8 cellular contexts compared by ENCODE assay signal in the genomic region with DNA sequence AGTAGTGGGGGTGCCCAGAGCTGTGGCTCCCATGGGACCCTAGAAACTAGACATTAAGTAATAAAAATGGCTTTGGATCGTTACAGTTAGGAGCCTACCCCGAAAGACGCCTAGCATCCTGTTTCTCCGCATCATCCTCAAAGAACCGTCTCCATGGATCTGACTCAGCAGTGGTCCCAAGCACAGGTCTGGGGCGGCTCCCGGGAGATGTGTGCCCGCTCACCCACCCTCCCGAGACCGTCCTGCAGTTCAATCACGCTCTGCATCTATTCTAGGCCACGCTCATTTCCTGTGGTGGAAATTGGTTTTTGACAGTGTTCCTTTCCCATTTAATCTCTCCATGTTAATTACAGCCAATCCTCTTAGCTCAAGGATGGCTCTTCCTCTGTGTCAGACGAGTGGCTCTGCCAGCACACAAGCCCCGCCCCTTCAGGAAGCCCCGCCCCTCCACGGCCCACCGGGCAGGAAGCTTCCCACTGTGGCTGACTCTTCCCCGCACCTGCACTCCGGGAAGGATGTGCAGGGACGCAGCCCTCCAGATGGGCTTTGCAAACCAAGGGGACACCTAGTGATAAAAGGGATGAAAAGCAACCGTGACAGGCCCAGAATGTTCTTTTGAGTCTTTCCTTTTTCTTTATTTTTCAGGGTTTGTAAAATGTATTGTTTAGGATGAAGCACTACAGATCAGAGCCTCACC. TPM values are rescaled to one million over a fixed set of nuclear protein-coding genes. Genes with fewer than 3 reads are reported as not detected.
DNase-seq lines count a peak whose midpoint lies in the region; ATAC-seq lines count a peak whose summit lies in the region.

No MANE protein-coding gene starts in this region.

- H3K9ac ChIP-seq in SK-N-MC (ENCODE audit: insufficient read length) (no peak overlapping the region), adipocyte (ENCODE audit: low read length) (no peak overlapping the region)

- ATAC-seq in GM21723 (IDR thresholded peaks at IDR 0.05; ENCODE audit: unreplicated experiment), result peak; percentile 87

- H3K4me3 ChIP-seq in SK-N-MC (peak overlapping the region; percentile 41), adipocyte (ENCODE audit: low read length) (no peak overlapping the region)

- DNase-seq in Daoy (ENCODE audit: low read depth) (peak; percentile 49), LHCN-M2 (ENCODE audit: low read depth) (peak; percentile 41), SK-N-MC (ENCODE audit: low read depth, low spot score) (no peak), adipocyte (ENCODE audit: low read depth) (peak; percentile 56), iPS-NIHi7 (ENCODE audit: extremely low spot score) (peak; percentile 94), SKM-1 treated with dmso at 0.1 percent for 144 hours (lab: John Stamatoyannopoulos, UW; ENCODE audit: unreplicated experiment) (no peak)
- peak; percentile 55 for DNase-seq in stimulated activated CD4-positive, alpha-beta T cell treated with anti-CD3 and anti-CD28 coated beads, Interleukin-1b, Interleukin-23, amount 100 ng/mL, for 48 hours

- H3K9me3 ChIP-seq in SK-N-MC (ENCODE audit: low read depth, low read length) (no peaks in the 10 kb centered on the region), adipocyte (ENCODE audit: control insufficient read depth, low read length) (peaks cover 5% of the 10 kb centered on the region)

- H3K27me3 ChIP-seq in adipocyte (replicated peaks; ENCODE audit: control insufficient read depth, insufficient read depth, low read length), result peaks cover 76% of the 10 kb centered on the region

- H3K4me1 ChIP-seq in adipocyte (ENCODE audit: control insufficient read depth, insufficient read depth, low read length), result peaks cover 4% of the 10 kb centered on the region

- H3K27ac ChIP-seq in SK-N-MC, result no peak overlapping the region

- no peaks in the 10 kb centered on the region for H3K36me3 ChIP-seq in SK-N-MC (ENCODE audit: insufficient read depth, low read length)
- no peaks in the 10 kb centered on the region for H3K36me3 ChIP-seq in adipocyte (ENCODE audit: control insufficient read depth, insufficient read depth, low read length, severe bottlenecking)

RNA-seq across cellular contexts. Expression of a gene that starts 34.5 kb away (rescaled TPM):
- not detected in 2 replicates for total RNA-seq in Daoy (2014; rRNA removed; shearing (Covaris generic))
- total RNA-seq in LHCN-M2 (2014; rRNA removed), result not detected in 2 replicates
- not detected for polyA plus RNA-seq in LHCN-M2 (2012)

Comparison
In these comparisons a context has a peak if more than half of its experiments do, and no peak if none do; other contexts are left out.
1. DNase-seq: peak in Daoy (single experiment), LHCN-M2 (single experiment), adipocyte (single experiment), iPS-NIHi7 (single experiment) and stimulated activated CD4-positive, alpha-beta T cell treated with anti-CD3 and anti-CD28 coated beads, Interleukin-1b, Interleukin-23, amount 100 ng/mL, for 48 hours (single experiment); none in SK-N-MC (single experiment) and SKM-1 treated with dmso at 0.1 percent for 144 hours (single experiment).